In the genomic region with DNA sequence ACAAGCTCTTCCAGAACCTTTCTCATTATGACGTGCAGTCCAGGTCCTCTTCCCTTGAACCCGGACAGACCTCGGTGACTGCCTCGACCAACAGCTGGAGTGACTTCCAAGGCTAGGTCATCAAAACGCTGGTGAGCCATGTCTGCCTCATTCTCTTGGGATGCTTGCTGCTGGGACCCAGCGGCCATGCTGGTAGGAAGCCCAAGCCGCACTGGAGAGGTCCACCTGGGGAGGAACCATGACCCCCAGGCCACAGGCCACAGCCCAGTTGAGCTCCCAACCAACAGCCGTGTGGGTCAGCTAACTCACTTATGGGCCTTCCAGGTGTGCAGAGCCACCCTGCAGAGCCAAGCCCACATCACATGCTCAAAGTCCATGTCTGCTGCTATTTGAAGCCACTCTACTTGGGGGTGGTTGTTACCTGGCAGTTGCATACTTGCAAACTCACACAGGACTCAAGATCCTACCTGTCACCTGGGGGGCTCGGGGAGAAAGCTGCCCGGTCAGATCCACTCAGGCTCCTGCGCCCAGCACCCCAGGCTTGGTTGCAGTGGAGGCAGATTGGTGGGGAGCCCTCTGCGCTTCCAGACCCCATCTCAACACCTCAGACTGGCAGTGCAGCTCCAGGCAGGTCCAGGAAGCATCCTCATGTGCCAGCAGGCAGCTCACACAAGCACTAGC, we compare ENCODE assay signal across 26 cellular contexts.
"Had no signal": no experiment of that assay in that cellular context is flagged by ENCODE, and none has a peak within 500 bp of the region (broad histone marks: within the 10 kb centered on the region; RNA-seq: fewer than 3 reads in every experiment).

No MANE protein-coding gene starts in this region.

- H3K4me1 ChIP-seq: psoas muscle, testis had no signal

- H3K9me3 Mint-ChIP-seq: type B pancreatic cell had no signal

- H3K4me3 Mint-ChIP-seq: naive thymus-derived CD4-positive, alpha-beta T cell; nephron; neural progenitor cell; stimulated activated memory B cell treated with anti-CD40 and anti-IgM and Interleukin-4, amounts not matched to agents 10 μg/mL and 1 μg/mL and 100 μg/mL, for 72 hours; type B pancreatic cell had no signal

- H3K36me3 ChIP-seq: neural progenitor cell, ovary, spleen, tibial artery had no signal

- H3K27me3 ChIP-seq: ovary, testis had no signal

- ATAC-seq: left lobe of liver; naive thymus-derived CD4-positive, alpha-beta T cell; psoas muscle; right cardiac atrium; stimulated activated memory B cell treated with anti-CD40 and anti-IgM and Interleukin-4, amounts not matched to agents 10 μg/mL and 1 μg/mL and 100 μg/mL, for 72 hours; stimulated activated naive CD8-positive, alpha-beta T cell treated with anti-CD3 and anti-CD28 coated beads, Interleukin-15, Interleukin-2, amounts not matched to agents 100 U/mL and 50 U/mL, for 24 hours had no signal

- DNase-seq: dorsolateral prefrontal cortex; effector CD4-positive, alpha-beta T cell; head of caudate nucleus; mammary epithelial cell; mesendoderm; midbrain; nucleus accumbens; ovary; spleen; stimulated activated CD4-positive, alpha-beta T cell treated with anti-CD3 and anti-CD28 coated beads, Interleukin-4, amount 100 ng/mL, for 4 hours; stimulated activated naive CD8-positive, alpha-beta T cell treated with anti-CD3 and anti-CD28 coated beads, Interleukin-15, Interleukin-2, amounts not matched to agents 100 U/mL and 50 U/mL, for 24 hours; substantia nigra; testis; tibial artery had no signal

- H3K4me3 ChIP-seq: dorsolateral prefrontal cortex, neural progenitor cell, ovary, psoas muscle, skin epidermis, spleen, testis, tibial artery had no signal

- FAIRE-seq: colon, frontal cortex, keratinocyte had no signal

- H3K36me3 Mint-ChIP-seq: neural progenitor cell; stimulated activated memory B cell treated with anti-CD40 and anti-IgM and Interleukin-4, amounts not matched to agents 10 μg/mL and 1 μg/mL and 100 μg/mL, for 72 hours; type B pancreatic cell had no signal

- H3K27ac ChIP-seq: dorsolateral prefrontal cortex, neural progenitor cell, ovary, psoas muscle, skin epidermis, spleen, testis, tibial artery had no signal

- H3K9ac ChIP-seq: neural progenitor cell had no signal

- H3K27ac Mint-ChIP-seq: naive thymus-derived CD4-positive, alpha-beta T cell; nephron; neural progenitor cell; stimulated activated memory B cell treated with anti-CD40 and anti-IgM and Interleukin-4, amounts not matched to agents 10 μg/mL and 1 μg/mL and 100 μg/mL, for 72 hours; type B pancreatic cell had no signal

- H3K9me3 ChIP-seq: testis had no signal

- H3K4me2 ChIP-seq: neural progenitor cell had no signal

- H2AFZ ChIP-seq: neural progenitor cell had no signal
